24 cellular contexts compared by ENCODE assay signal in genomic region chr4:138561276-138561880, GRCh38.
"Had no signal": no experiment of that assay in that cellular context is flagged by ENCODE, and none has a peak within 500 bp of the region (broad histone marks: within the 10 kb centered on the region; RNA-seq: fewer than 3 reads in every experiment).

No MANE protein-coding gene starts in this region.

- H3K9me3 ChIP-seq: breast epithelium, SJCRH30, SK-N-SH had no signal

- H3K4me1 ChIP-seq: breast epithelium had no signal

- H3K4me3 ChIP-seq: breast epithelium, SJCRH30 had no signal

- ATAC-seq: activated T-cell treated with anti-CD3 and anti-CD28 coated beads, Interleukin-2, amount 50 U/mL, for 72 hours had no signal

- H3K4me2 ChIP-seq: SK-N-SH had no signal

- H3K27ac Mint-ChIP-seq: activated CD4-positive, alpha-beta memory T cell treated with anti-CD3 and anti-CD28 coated beads for 36 hours; activated CD4-positive, alpha-beta T cell treated with anti-CD3 and anti-CD28 coated beads, Interleukin-2, amount 10 ng/mL, durations not matched to agents 7 days and 5 days; activated naive CD4-positive, alpha-beta T cell treated with anti-CD3 and anti-CD28 coated beads, Interleukin-2, amount 10 ng/mL, durations not matched to agents 7 days and 5 days; activated naive CD8-positive, alpha-beta T cell treated with anti-CD3 and anti-CD28 coated beads for 36 hours; activated T-cell treated with anti-CD3 and anti-CD28 coated beads, Interleukin-2, amount 50 U/mL, for 72 hours; activated T-helper 2 cell treated with anti-CD3 and anti-CD28 coated beads, Interferon-gamma antibody, Interleukin-2, Interleukin-4, amounts not matched to agents 10 μg/mL and 5 μg/mL and 100 μg/mL, durations not matched to agents 14 hours and 24 hours and 36 hours had no signal

- H3K27ac ChIP-seq: breast epithelium, SJCRH30, VCaP had no signal

- H3K9ac ChIP-seq: SK-N-SH had no signal

- H3K4me3 Mint-ChIP-seq: activated CD4-positive, alpha-beta memory T cell treated with anti-CD3 and anti-CD28 coated beads for 36 hours; activated CD4-positive, alpha-beta T cell treated with anti-CD3 and anti-CD28 coated beads, Interleukin-2, amount 10 ng/mL, durations not matched to agents 7 days and 5 days; activated naive CD4-positive, alpha-beta T cell treated with anti-CD3 and anti-CD28 coated beads, Interleukin-2, amount 10 ng/mL, durations not matched to agents 7 days and 5 days; activated naive CD8-positive, alpha-beta T cell treated with anti-CD3 and anti-CD28 coated beads for 36 hours; activated T-cell treated with anti-CD3 and anti-CD28 coated beads, Interleukin-2, amount 50 U/mL, for 72 hours had no signal

- H3K36me3 Mint-ChIP-seq: activated CD4-positive, alpha-beta memory T cell treated with anti-CD3 and anti-CD28 coated beads for 36 hours; activated naive CD4-positive, alpha-beta T cell treated with anti-CD3 and anti-CD28 coated beads, Interleukin-2, amount 10 ng/mL, durations not matched to agents 7 days and 5 days; activated naive CD8-positive, alpha-beta T cell treated with anti-CD3 and anti-CD28 coated beads for 36 hours had no signal

- H3K36me3 ChIP-seq: breast epithelium, SJCRH30 had no signal

- DNase-seq: activated CD4-positive, alpha-beta memory T cell treated with anti-CD3 and anti-CD28 coated beads for 36 hours; activated CD4-positive, alpha-beta T cell treated with anti-CD3 and anti-CD28 coated beads, Interleukin-2, amount 10 ng/mL, durations not matched to agents 7 days and 5 days; activated CD4-positive, CD25-positive, alpha-beta regulatory T cell; activated gamma-delta T cell treated with Interleukin-2 at 50 U/mL for 16 hours; activated naive CD4-positive, alpha-beta T cell treated with anti-CD3 and anti-CD28 coated beads, Interleukin-2, amount 10 ng/mL, durations not matched to agents 7 days and 5 days; activated naive CD8-positive, alpha-beta T cell treated with anti-CD3 and anti-CD28 coated beads for 36 hours; activated T-cell treated with anti-CD3 and anti-CD28 coated beads for 4 hours; activated T-cell treated with anti-CD3 and anti-CD28 coated beads, Interleukin-2, amount 50 U/mL, for 72 hours; central memory CD4-positive, alpha-beta T cell; Kasumi-1; NCI-H1105 treated with DMSO at 0.1 percent for 48 hours; NCI-H1436 treated with DMSO at 0.1 percent for 48 hours; NCI-H187; NCI-H2081 treated with DMSO at 0.1 percent for 48 hours; NCI-H2171; NCI-H226; NCI-H526; NCI-H774; SJCRH30; SK-N-SH; T-helper 1 cell had no signal

- H3K9me3 Mint-ChIP-seq: activated CD4-positive, alpha-beta T cell treated with anti-CD3 and anti-CD28 coated beads, Interleukin-2, amount 10 ng/mL, durations not matched to agents 7 days and 5 days; activated T-cell treated with anti-CD3 and anti-CD28 coated beads, Interleukin-2, amount 50 U/mL, for 72 hours; activated T-helper 2 cell treated with anti-CD3 and anti-CD28 coated beads, Interferon-gamma antibody, Interleukin-2, Interleukin-4, amounts not matched to agents 10 μg/mL and 5 μg/mL and 100 μg/mL, durations not matched to agents 14 hours and 24 hours and 36 hours had no signal

- H3K4me1 Mint-ChIP-seq: activated CD4-positive, alpha-beta T cell treated with anti-CD3 and anti-CD28 coated beads, Interleukin-2, amount 10 ng/mL, durations not matched to agents 7 days and 5 days; activated naive CD4-positive, alpha-beta T cell treated with anti-CD3 and anti-CD28 coated beads, Interleukin-2, amount 10 ng/mL, durations not matched to agents 7 days and 5 days; activated naive CD8-positive, alpha-beta T cell treated with anti-CD3 and anti-CD28 coated beads for 36 hours had no signal

- H3K27me3 Mint-ChIP-seq: activated CD4-positive, alpha-beta memory T cell treated with anti-CD3 and anti-CD28 coated beads for 36 hours; activated CD4-positive, alpha-beta T cell treated with anti-CD3 and anti-CD28 coated beads, Interleukin-2, amount 10 ng/mL, durations not matched to agents 7 days and 5 days; activated naive CD4-positive, alpha-beta T cell treated with anti-CD3 and anti-CD28 coated beads, Interleukin-2, amount 10 ng/mL, durations not matched to agents 7 days and 5 days; activated naive CD8-positive, alpha-beta T cell treated with anti-CD3 and anti-CD28 coated beads for 36 hours had no signal

- H3K27me3 ChIP-seq: breast epithelium, SJCRH30 had no signal
